ENCODE assay signal across 8 cellular contexts in the genomic region with DNA sequence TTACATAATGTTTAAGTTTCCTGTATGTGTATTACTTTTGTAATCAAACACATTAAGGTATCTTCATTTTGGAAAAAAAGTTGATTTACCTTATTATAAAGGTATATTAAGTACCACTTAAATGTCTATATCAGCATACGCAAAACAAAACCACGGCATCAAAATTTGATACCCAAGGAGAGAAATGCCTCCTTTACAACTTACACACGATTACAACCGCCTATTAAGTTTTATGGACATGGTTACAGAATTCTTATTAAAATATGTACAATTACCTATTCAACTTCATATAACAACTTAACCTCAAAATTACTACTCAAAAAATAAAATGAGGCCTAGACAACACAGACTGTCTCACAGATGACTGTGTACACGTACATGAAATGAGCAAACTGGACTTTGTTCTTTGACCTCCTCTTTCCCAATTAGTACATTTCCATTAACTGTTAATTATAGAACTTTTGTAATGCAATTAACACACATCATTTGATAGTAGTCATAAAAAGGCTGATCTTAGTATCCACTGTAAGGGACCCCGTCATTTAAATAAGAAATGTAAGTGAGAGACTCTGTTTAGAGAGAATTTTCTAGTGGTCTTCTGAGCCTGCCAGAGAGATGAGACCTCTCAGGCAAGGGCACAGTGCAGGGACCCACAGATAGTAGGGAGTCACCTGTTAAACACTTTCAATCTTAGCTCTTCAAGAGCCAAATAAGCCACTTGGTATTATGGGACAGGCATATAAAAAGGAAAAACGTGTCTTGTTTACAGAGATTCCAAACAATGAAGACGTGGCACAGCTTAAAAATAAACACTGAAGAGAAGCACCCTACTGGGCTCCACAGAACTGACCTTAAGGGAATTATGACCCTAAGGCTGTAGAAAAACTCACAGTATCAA. TPM values are rescaled to one million over a fixed set of nuclear protein-coding genes. Genes with fewer than 3 reads are reported as not detected.
DNase-seq lines count a peak whose midpoint lies in the region; ATAC-seq and TF ChIP-seq lines count a peak whose summit lies in the region.

No MANE protein-coding gene starts in this region.

- no TSS peak for BruUV-seq in A673 (replicated peaks; lab: Mats Ljungman, UMichigan)

- H3K36me3 ChIP-seq in A673 (ENCODE audit: insufficient read depth, low read length, poor library complexity, severe bottlenecking) (no peaks in the 10 kb centered on the region), mucosa of rectum (ENCODE audit: control insufficient read depth in 2 of 2, insufficient read depth in 2 of 2, low read length in 2 of 2) (no peaks in the 10 kb centered on the region)

- peaks cover 51% of the 10 kb centered on the region for H3K4me1 ChIP-seq in A673 (ENCODE audit: insufficient read depth, low read length, poor library complexity, severe bottlenecking)
- peaks cover 61 to 65% of the 10 kb centered on the region in 2 donors for H3K4me1 ChIP-seq in mucosa of rectum (ENCODE audit: control insufficient read depth in 2 of 2, insufficient read depth in 2 of 2, low read length in 2 of 2)

- POLR2A ChIA-PET in A673 (lab: Charles Lee; ENCODE audit: low non-redundant PET), result no interaction called here

- H3K27me3 ChIP-seq in A673 (replicated peaks; ENCODE audit: insufficient read depth, low read depth, low read length, poor library complexity) (no peaks in the 10 kb centered on the region), mucosa of rectum (ENCODE audit: control insufficient read depth in 2 of 2, insufficient read depth in 2 of 2, low read length in 2 of 2) (no peaks in the 10 kb centered on the region)

- no peak for TF ChIP-seq CTCF in A673 (conservative IDR thresholded peaks at IDR 0.05; ENCODE audit: low read depth, low read length)
- TF ChIP-seq CTCF in cardiac fibroblast (IDR thresholded peaks at IDR 0.05; ENCODE audit: low read depth, low read length), result no peak

- H3K27ac ChIP-seq in A673 (ENCODE audit: low read depth, low read length, poor library complexity, severe bottlenecking) (no peak overlapping the region), mucosa of rectum (ENCODE audit: low read depth in 2 of 2, low read length in 2 of 2) (peak overlapping the region; percentile 93 to 97)

- intact Hi-C loops in A673 (cut with micrococcal nuclease; ENCODE audit: unreplicated experiment), result no loop called here

- peak overlapping the region; percentile 91 to 96 for H3K9ac ChIP-seq in mucosa of rectum (ENCODE audit: low read depth in 1 of 2, low read length in 2 of 2)

- DNase-seq in A673 (ENCODE audit: low spot score) (no peak), HuH-7 (ENCODE audit: low spot score) (peak; percentile 42), cardiac fibroblast (ENCODE audit: low read depth in 2 of 2) (no peak), NCI-H82 treated with DMSO at 0.1 percent for 48 hours (lab: John Stamatoyannopoulos, UW; ENCODE audit: unreplicated experiment) (no peak), CD1c-positive myeloid dendritic cell (ENCODE audit: extremely low spot score) (no peak), COLO668 (lab: John Stamatoyannopoulos, UW; ENCODE audit: unreplicated experiment) (no peak)

- peak overlapping the region; percentile 72 for H3K4me3 ChIP-seq in A673 (ENCODE audit: low read depth, low read length, poor library complexity, severe bottlenecking)
- peak overlapping the region; percentile 0 to 92 for H3K4me3 ChIP-seq in cardiac fibroblast (replicated peaks in 1 of 2; ENCODE audit: low read depth in 2 of 2, low read length in 2 of 2)
- H3K4me3 ChIP-seq in mucosa of rectum (ENCODE audit: low read length in 2 of 2), result peak overlapping the region; percentile 83 to 95

- no peaks in the 10 kb centered on the region for H3K9me3 ChIP-seq in A673 (ENCODE audit: low read depth, low read length, poor library complexity, severe bottlenecking)
- no peaks in the 10 kb centered on the region for H3K9me3 ChIP-seq in mucosa of rectum (ENCODE audit: control insufficient read depth in 2 of 2, low read length in 2 of 2)

- no peak for ATAC-seq in HG03439 (IDR thresholded peaks at IDR 0.05; ENCODE audit: unreplicated experiment)

- CTCF ChIA-PET in A673 (lab: Charles Lee), result interaction anchor here (0.5 to 0.7 kb wide), 2 partner anchors 17 to 132 kb away, joined by 3 read pairs; no protein-coding TSS in a partner anchor

RNA-seq across cellular contexts. Expression of gene DIDO1, which starts 2.4 kb away (rescaled TPM):
- total RNA-seq in A673 (2021), result 61.7 and 64.4 TPM in 2 replicates

RNA-seq across cellular contexts. Expression of gene GID8, which starts 14.0 kb away (rescaled TPM):
- 40.2 and 42.0 TPM in 2 replicates for total RNA-seq in A673 (2021)

RNA-seq across cellular contexts. Expression of gene SLC17A9, which starts 28.6 kb away (rescaled TPM):
- 0.17 TPM in 1 of 2 replicates, not detected in the other for total RNA-seq in A673 (2021)
